Comparison of ENCODE assay signal across 30 cellular contexts in the genomic region with DNA sequence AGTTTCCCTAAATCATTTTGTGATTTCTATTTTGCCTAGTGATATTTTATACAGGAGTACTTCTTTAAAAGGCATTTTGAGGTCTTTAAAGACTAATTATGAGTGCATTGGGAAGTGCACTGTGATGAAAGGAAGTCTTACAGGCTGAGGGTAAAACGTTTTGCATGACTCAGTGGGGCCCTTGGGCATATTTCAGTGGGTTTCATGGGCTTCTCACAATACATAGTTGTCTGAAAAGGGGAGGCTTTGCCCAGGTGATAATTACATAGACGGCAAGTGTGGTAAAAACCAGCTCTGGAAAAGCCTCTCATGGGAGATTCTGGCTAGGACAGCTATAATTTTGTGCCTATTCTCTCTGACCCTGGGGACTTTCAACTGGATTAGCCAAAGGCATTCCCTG.
"Had no signal": no experiment of that assay in that cellular context is flagged by ENCODE, and none has a peak within 500 bp of the region (broad histone marks: within the 10 kb centered on the region; RNA-seq: fewer than 3 reads in every experiment).

No MANE protein-coding gene starts in this region.

- FAIRE-seq: frontal cortex had no signal

- H3K27ac Mint-ChIP-seq: activated CD4-positive, alpha-beta T cell treated with anti-CD3 and anti-CD28 coated beads, Interleukin-2, amount 10 ng/mL, durations not matched to agents 7 days and 5 days; activated CD8-positive, alpha-beta memory T cell treated with anti-CD3 and anti-CD28 coated beads, Interleukin-2, amount 10 ng/mL, durations not matched to agents 7 days and 5 days; activated CD8-positive, alpha-beta T cell treated with anti-CD3 and anti-CD28 coated beads, Interleukin-2, amount 10 ng/mL, durations not matched to agents 7 days and 5 days; activated naive CD4-positive, alpha-beta T cell treated with anti-CD3 and anti-CD28 coated beads, Interleukin-2, amount 50 U/mL, for 24 hours; activated T-helper 2 cell treated with anti-CD3 and anti-CD28 coated beads, Interferon-gamma antibody, Interleukin-2, Interleukin-4, amounts not matched to agents 10 μg/mL and 5 μg/mL and 100 μg/mL, durations not matched to agents 14 hours and 24 hours and 36 hours; dendritic cell treated with granulocyte-macrophage colony-stimulating factor and Interleukin-4, amounts not matched to agents 40 ng/mL and 50 ng/mL, for 4 days; endodermal cell; nephron progenitor cell; progenitor cell of endocrine pancreas; stimulated activated memory B cell treated with anti-CD40 and anti-IgM and Interleukin-4, amounts not matched to agents 10 μg/mL and 1 μg/mL and 100 μg/mL, for 72 hours; stimulated activated naive CD8-positive, alpha-beta T cell treated with anti-CD3 and anti-CD28 coated beads, Interleukin-15, amount 100 ng/mL, for 72 hours; WTC11 had no signal

- H3K9me3 Mint-ChIP-seq: activated CD4-positive, alpha-beta T cell treated with anti-CD3 and anti-CD28 coated beads, Interleukin-2, amount 10 ng/mL, durations not matched to agents 7 days and 5 days; activated naive CD4-positive, alpha-beta T cell treated with anti-CD3 and anti-CD28 coated beads, Interleukin-2, amount 50 U/mL, for 24 hours; activated T-helper 2 cell treated with anti-CD3 and anti-CD28 coated beads, Interferon-gamma antibody, Interleukin-2, Interleukin-4, amounts not matched to agents 10 μg/mL and 5 μg/mL and 100 μg/mL, durations not matched to agents 14 hours and 24 hours and 36 hours; central memory CD8-positive, alpha-beta T cell; dendritic cell treated with granulocyte-macrophage colony-stimulating factor and Interleukin-4, amounts not matched to agents 40 ng/mL and 50 ng/mL, for 4 days; endodermal cell; nephron progenitor cell had no signal

- DNase-seq: activated CD4-positive, alpha-beta T cell treated with anti-CD3 and anti-CD28 coated beads for 1 hour; activated CD4-positive, alpha-beta T cell treated with anti-CD3 and anti-CD28 coated beads, Interleukin-2, amount 10 ng/mL, durations not matched to agents 7 days and 5 days; activated CD8-positive, alpha-beta memory T cell treated with anti-CD3 and anti-CD28 coated beads, Interleukin-2, amount 10 ng/mL, durations not matched to agents 7 days and 5 days; activated CD8-positive, alpha-beta T cell treated with anti-CD3 and anti-CD28 coated beads, Interleukin-2, amount 10 ng/mL, durations not matched to agents 7 days and 5 days; activated T-cell treated with anti-CD3 and anti-CD28 coated beads, Interleukin-2, amount 50 U/mL, for 48 hours; endodermal cell; left ventricle myocardium inferior; nephron progenitor cell; ovary; retina; sigmoid colon; stimulated activated CD4-positive, alpha-beta T cell treated with anti-CD3 and anti-CD28 coated beads, Interleukin-1b, Interleukin-23, amount 100 ng/mL, for 48 hours; stimulated activated CD4-positive, alpha-beta T cell treated with anti-CD3 and anti-CD28 coated beads, Interleukin-4, amount 100 ng/mL, for 4 hours; stimulated activated CD8-positive, alpha-beta memory T cell treated with anti-CD3 and anti-CD28 coated beads, Interleukin-4, amount 100 ng/mL, for 48 hours; stimulated activated naive CD8-positive, alpha-beta T cell treated with anti-CD3 and anti-CD28 coated beads, Interleukin-15, amount 100 ng/mL, for 72 hours; T-helper 2 cell; thyroid gland; upper lobe of right lung had no signal

- H3K36me3 Mint-ChIP-seq: activated CD8-positive, alpha-beta memory T cell treated with anti-CD3 and anti-CD28 coated beads, Interleukin-2, amount 10 ng/mL, durations not matched to agents 7 days and 5 days; activated naive CD4-positive, alpha-beta T cell treated with anti-CD3 and anti-CD28 coated beads, Interleukin-2, amount 50 U/mL, for 24 hours; stimulated activated memory B cell treated with anti-CD40 and anti-IgM and Interleukin-4, amounts not matched to agents 10 μg/mL and 1 μg/mL and 100 μg/mL, for 72 hours; WTC11 had no signal

- H3K4me1 Mint-ChIP-seq: activated CD4-positive, alpha-beta T cell treated with anti-CD3 and anti-CD28 coated beads, Interleukin-2, amount 10 ng/mL, durations not matched to agents 7 days and 5 days; activated CD8-positive, alpha-beta memory T cell treated with anti-CD3 and anti-CD28 coated beads, Interleukin-2, amount 10 ng/mL, durations not matched to agents 7 days and 5 days; activated naive CD4-positive, alpha-beta T cell treated with anti-CD3 and anti-CD28 coated beads, Interleukin-2, amount 50 U/mL, for 24 hours; central memory CD8-positive, alpha-beta T cell; stimulated activated memory B cell treated with anti-CD40 and anti-IgM and Interleukin-4, amounts not matched to agents 10 μg/mL and 1 μg/mL and 100 μg/mL, for 72 hours; stimulated activated naive CD8-positive, alpha-beta T cell treated with anti-CD3 and anti-CD28 coated beads, Interleukin-15, amount 100 ng/mL, for 72 hours had no signal

- H3K4me3 Mint-ChIP-seq: activated CD4-positive, alpha-beta T cell treated with anti-CD3 and anti-CD28 coated beads, Interleukin-2, amount 10 ng/mL, durations not matched to agents 7 days and 5 days; activated CD8-positive, alpha-beta memory T cell treated with anti-CD3 and anti-CD28 coated beads, Interleukin-2, amount 10 ng/mL, durations not matched to agents 7 days and 5 days; activated CD8-positive, alpha-beta T cell treated with anti-CD3 and anti-CD28 coated beads, Interleukin-2, amount 10 ng/mL, durations not matched to agents 7 days and 5 days; activated naive CD4-positive, alpha-beta T cell treated with anti-CD3 and anti-CD28 coated beads, Interleukin-2, amount 50 U/mL, for 24 hours; central memory CD8-positive, alpha-beta T cell; dendritic cell treated with granulocyte-macrophage colony-stimulating factor and Interleukin-4, amounts not matched to agents 40 ng/mL and 50 ng/mL, for 4 days; endodermal cell; nephron progenitor cell; stimulated activated memory B cell treated with anti-CD40 and anti-IgM and Interleukin-4, amounts not matched to agents 10 μg/mL and 1 μg/mL and 100 μg/mL, for 72 hours; stimulated activated naive CD8-positive, alpha-beta T cell treated with anti-CD3 and anti-CD28 coated beads, Interleukin-15, amount 100 ng/mL, for 72 hours; WTC11 had no signal

- H3K4me2 ChIP-seq: smooth muscle cell had no signal

- H3K27me3 ChIP-seq: breast epithelium, esophagus muscularis mucosa, ovary, sigmoid colon, thyroid gland, upper lobe of right lung had no signal

- ATAC-seq: activated CD8-positive, alpha-beta memory T cell treated with anti-CD3 and anti-CD28 coated beads, Interleukin-2, amount 10 ng/mL, durations not matched to agents 7 days and 5 days; activated CD8-positive, alpha-beta T cell treated with anti-CD3 and anti-CD28 coated beads, Interleukin-2, amount 10 ng/mL, durations not matched to agents 7 days and 5 days; stimulated activated memory B cell treated with anti-CD40 and anti-IgM and Interleukin-4, amounts not matched to agents 10 μg/mL and 1 μg/mL and 100 μg/mL, for 72 hours; stimulated activated naive CD8-positive, alpha-beta T cell treated with anti-CD3 and anti-CD28 coated beads, Interleukin-15, amount 100 ng/mL, for 72 hours; upper lobe of right lung; WTC11 had no signal

- H3K9me3 ChIP-seq: breast epithelium, esophagus muscularis mucosa, left ventricle myocardium inferior, ovary, sigmoid colon, thyroid gland, upper lobe of right lung had no signal

- H3K4me3 ChIP-seq: breast epithelium, esophagus muscularis mucosa, left ventricle myocardium inferior, lung, ovary, sigmoid colon, smooth muscle cell, thyroid gland, upper lobe of right lung had no signal

- H3K4me1 ChIP-seq: breast epithelium, esophagus muscularis mucosa, left ventricle myocardium inferior, sigmoid colon, upper lobe of right lung had no signal

- H3K36me3 ChIP-seq: breast epithelium, esophagus muscularis mucosa, left ventricle myocardium inferior, ovary, sigmoid colon, thyroid gland, upper lobe of right lung had no signal

- H3K27ac ChIP-seq: breast epithelium, esophagus muscularis mucosa, left ventricle myocardium inferior, sigmoid colon, thyroid gland, upper lobe of right lung had no signal
